Comparison of ENCODE assay signal across 29 cellular contexts in the genomic region with DNA sequence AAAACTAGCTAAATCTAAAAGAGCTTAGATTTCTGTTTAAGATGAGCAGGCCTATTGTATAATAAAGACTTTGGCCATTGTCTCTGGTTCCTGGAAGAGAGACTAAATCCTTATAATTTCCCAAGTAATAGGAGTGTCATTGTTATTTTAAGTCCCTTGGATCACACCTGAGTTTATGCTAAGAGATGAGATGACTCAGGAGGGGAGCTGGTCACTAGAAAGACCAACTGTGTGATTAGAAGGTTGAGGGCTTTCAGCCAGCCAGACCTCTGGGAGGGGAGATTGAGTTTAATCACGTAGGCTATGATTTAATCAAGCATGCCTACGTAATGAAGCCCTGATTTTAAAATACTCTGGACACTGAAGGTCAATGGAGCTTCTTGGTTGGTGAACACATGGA.
"Had no signal": no experiment of that assay in that cellular context is flagged by ENCODE, and none has a peak within 500 bp of the region (broad histone marks: within the 10 kb centered on the region; RNA-seq: fewer than 3 reads in every experiment).

No MANE protein-coding gene starts in this region.

- H3K4me3 Mint-ChIP-seq: activated CD8-positive, alpha-beta T cell treated with anti-CD3 and anti-CD28 coated beads, Interleukin-2, amount 10 ng/mL, durations not matched to agents 7 days and 5 days; activated naive CD4-positive, alpha-beta T cell treated with anti-CD3 and anti-CD28 coated beads, Interleukin-2, amount 50 U/mL, for 24 hours; activated T-helper 1 cell treated with anti-CD3 and anti-CD28 coated beads, Interleukin-12 subunit alpha, Interleukin-12 subunit beta, Interleukin-2, Interleukin-4 antibody, amounts not matched to agents 30 ng/mL and 10 ng/mL and 1 ng/mL, durations not matched to agents 14 hours and 24 hours and 36 hours had no signal

- H3K9me3 Mint-ChIP-seq: activated naive CD4-positive, alpha-beta T cell treated with anti-CD3 and anti-CD28 coated beads, Interleukin-2, amount 50 U/mL, for 24 hours; activated T-helper 1 cell treated with anti-CD3 and anti-CD28 coated beads, Interleukin-12 subunit alpha, Interleukin-12 subunit beta, Interleukin-2, Interleukin-4 antibody, amounts not matched to agents 30 ng/mL and 10 ng/mL and 1 ng/mL, durations not matched to agents 14 hours and 24 hours and 36 hours had no signal

- H3K9ac ChIP-seq: SK-N-SH had no signal

- DNase-seq: activated CD4-positive, alpha-beta T cell treated with anti-CD3 and anti-CD28 coated beads for 4 hours; activated CD8-positive, alpha-beta memory T cell treated with anti-CD3 and anti-CD28 coated beads, Interleukin-2, amount 50 U/mL, for 48 hours; activated CD8-positive, alpha-beta T cell treated with anti-CD3 and anti-CD28 coated beads, Interleukin-2, amount 10 ng/mL, durations not matched to agents 7 days and 5 days; activated effector memory CD4-positive, alpha-beta T cell treated with Interleukin-2 at 50 U/mL for 16 hours; activated naive CD4-positive, alpha-beta T cell; activated T-cell treated with anti-CD3 and anti-CD28 coated beads, Interleukin-2, amount 50 U/mL, for 1 hour; aorta; central memory CD4-positive, alpha-beta T cell; Karpas-422; MM.1S; NCI-H1105; NCI-H1436; NCI-H1694 treated with DMSO at 0.1 percent for 48 hours; NCI-H2029 treated with DMSO at 0.1 percent for 48 hours; NCI-H345; NCI-H510A treated with DMSO at 0.1 percent for 48 hours; NCI-H69; NK-92 treated with Interleukin-12 subunit alpha and Interleukin-12 subunit beta, amount 100 ng/mL, for 24 hours; OCI-M1; RPMI8226; SK-N-SH; T-helper 1 cell; WERI-Rb-1 had no signal

- H3K4me1 ChIP-seq: breast epithelium had no signal

- H3K27ac ChIP-seq: breast epithelium, WERI-Rb-1 had no signal

- H3K27me3 Mint-ChIP-seq: activated naive CD4-positive, alpha-beta T cell treated with anti-CD3 and anti-CD28 coated beads, Interleukin-2, amount 50 U/mL, for 24 hours had no signal

- H3K4me3 ChIP-seq: breast epithelium had no signal

- H3K9me3 ChIP-seq: breast epithelium, SK-N-SH had no signal

- H3K36me3 ChIP-seq: breast epithelium had no signal

- H3K27ac Mint-ChIP-seq: activated CD8-positive, alpha-beta T cell treated with anti-CD3 and anti-CD28 coated beads, Interleukin-2, amount 10 ng/mL, durations not matched to agents 7 days and 5 days; activated naive CD4-positive, alpha-beta T cell treated with anti-CD3 and anti-CD28 coated beads, Interleukin-2, amount 50 U/mL, for 24 hours; activated T-helper 1 cell treated with anti-CD3 and anti-CD28 coated beads, Interleukin-12 subunit alpha, Interleukin-12 subunit beta, Interleukin-2, Interleukin-4 antibody, amounts not matched to agents 30 ng/mL and 10 ng/mL and 1 ng/mL, durations not matched to agents 14 hours and 24 hours and 36 hours had no signal

- H3K4me1 Mint-ChIP-seq: activated naive CD4-positive, alpha-beta T cell treated with anti-CD3 and anti-CD28 coated beads, Interleukin-2, amount 50 U/mL, for 24 hours had no signal

- H3K27me3 ChIP-seq: breast epithelium had no signal

- ATAC-seq: activated CD4-positive, CD25-positive, alpha-beta regulatory T cell treated with anti-CD3 and anti-CD28 coated beads, Interleukin-2, amount 50 U/mL, for 24 hours; activated CD8-positive, alpha-beta T cell treated with anti-CD3 and anti-CD28 coated beads, Interleukin-2, amount 10 ng/mL, durations not matched to agents 7 days and 5 days; Panc1; Right ventricle myocardium inferior had no signal

- H3K4me2 ChIP-seq: SK-N-SH had no signal
